ENCODE assay signal across 23 cellular contexts in the genomic region with DNA sequence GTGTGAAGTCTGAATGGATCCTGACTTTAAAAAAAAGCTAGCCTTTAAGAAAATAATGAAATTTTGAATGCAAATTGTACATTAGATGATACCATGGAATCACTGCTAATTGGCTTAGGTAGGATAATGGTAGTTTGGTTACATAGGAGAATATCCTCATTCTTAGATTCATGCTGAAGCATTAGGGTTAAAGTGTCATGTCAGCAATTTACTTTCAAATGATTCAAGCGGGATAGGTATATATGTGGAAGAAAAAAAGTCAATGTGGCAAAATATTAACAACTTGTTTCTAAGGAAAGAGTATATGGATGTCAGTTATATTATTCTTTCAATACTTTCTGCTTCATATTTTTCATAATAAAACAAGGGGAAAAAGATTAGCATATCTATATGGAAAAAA.
"Had no signal": no experiment of that assay in that cellular context is flagged by ENCODE, and none has a peak within 500 bp of the region (broad histone marks: within the 10 kb centered on the region; RNA-seq: fewer than 3 reads in every experiment).

No MANE protein-coding gene starts in this region.

- ATAC-seq: Panc1, PC-3 had no signal

- H3K9me3 ChIP-seq: SK-N-SH had no signal

- H3K27ac ChIP-seq: HL-60, KMS-11, RWPE1 had no signal

- FAIRE-seq: HTR-8/SVneo had no signal

- DNase-seq: Kasumi-1, MM.1S, NCI-H1092 treated with DMSO at 0.1 percent for 48 hours, NCI-H1436, NCI-H187, NCI-H2029, NCI-H2081 treated with DMSO at 0.1 percent for 48 hours, NCI-H2171, NCI-H226, NCI-H446, NCI-H510A, NCI-H524 treated with DMSO at 0.1 percent for 48 hours, NCI-H69, NCI-H774, PC-3, SHP77, SK-N-SH, SW 1271 had no signal

- H3K9ac ChIP-seq: KMS-11, SK-N-SH had no signal

- H3K4me2 ChIP-seq: KMS-11, SK-N-SH had no signal
